7 cellular contexts compared by ENCODE assay signal in genomic region chr12:9309749-9310148, GRCh38.
DNase-seq lines count a peak whose midpoint lies in the region; ATAC-seq and TF ChIP-seq lines count a peak whose summit lies in the region.
"Not testable (repeated sequence)": the region's sequence is repeated elsewhere in the genome, so short reads cannot be mapped to it uniquely, and the experiment has no call there.

No MANE protein-coding gene starts in this region.

- H3K4me1 Mint-ChIP-seq in activated B cell treated with CpG ODN at 0.5 μM for 24 hours: not testable (repeated sequence)
- peaks cover 10% of the 10 kb centered on the region in 2 donors for H3K4me1 Mint-ChIP-seq in immature natural killer cell

- ATAC-seq in GM18520 (IDR thresholded peaks at IDR 0.05; ENCODE audit: unreplicated experiment) (peak; percentile 43), GM21367 (IDR thresholded peaks at IDR 0.05; ENCODE audit: unreplicated experiment) (peak; percentile 42), HG02852 (IDR thresholded peaks at IDR 0.05; ENCODE audit: unreplicated experiment) (peak; percentile 49), activated B cell treated with CpG ODN at 0.5 μM for 24 hours (ENCODE audit: low read depth) (peak; percentile 47)

- H3K4me3 Mint-ChIP-seq in activated B cell treated with CpG ODN at 0.5 μM for 24 hours, immature natural killer cell: not testable (repeated sequence)

- H3K27ac ChIP-seq in MM.1S (ENCODE audit: low read length): peak overlapping the region; percentile 46; the same call in 1 of the 2 replicates
- peak overlapping the region in 1 of 8 donors; percentile 18 for H3K27ac ChIP-seq in spleen

- H3K4me2 ChIP-seq in MM.1S (ENCODE audit: low read depth, low read length): not testable (repeated sequence)

- WGBS in spleen, 5 donors: 48 to 67% (median 63%) methylated on average over 3 to 12 of the region's 12 CpGs

- H3K9me2 ChIP-seq in MM.1S (replicated peaks; ENCODE audit: insufficient read depth, low read length): not testable (repeated sequence)

- TF ChIP-seq CTCF in MM.1S (IDR thresholded peaks at IDR 0.05; ENCODE audit: low read length); activated B cell treated with CpG ODN at 0.5 μM for 24 hours (IDR thresholded peaks at IDR 0.05); spleen (IDR thresholded peaks at IDR 0.05 in 8 of 11, conservative IDR thresholded peaks at IDR 0.05 in 3 of 11): not testable (repeated sequence)

- H3K9me3 ChIP-seq in MM.1S (replicated peaks; ENCODE audit: insufficient read depth, low read length); spleen: not testable (repeated sequence)

- CTCF ChIA-PET in activated B cell treated with CpG ODN at 0.5 μM for 24 hours (lab: Charles Lee): not testable (repeated sequence)

- H3K36me3 Mint-ChIP-seq in activated B cell treated with CpG ODN at 0.5 μM for 24 hours (ENCODE audit: low read depth); immature natural killer cell: not testable (repeated sequence)

- TF ChIP-seq POLR2A in spleen (IDR thresholded peaks at IDR 0.05): not testable (repeated sequence)

- H4K20me1 ChIP-seq in MM.1S (ENCODE audit: insufficient read depth, low read length): not testable (repeated sequence)

- H3K79me2 ChIP-seq in MM.1S (ENCODE audit: low read length): not testable (repeated sequence)

- POLR2A ChIA-PET in activated B cell treated with CpG ODN at 0.5 μM for 24 hours (lab: Charles Lee): not testable (repeated sequence)

- not testable (repeated sequence) for H3K9me3 Mint-ChIP-seq in activated B cell treated with CpG ODN at 0.5 μM for 24 hours, immature natural killer cell

- not testable (repeated sequence) for H3K4me3 ChIP-seq in MM.1S (ENCODE audit: low read length); spleen

- not testable (repeated sequence) for H3K4me1 ChIP-seq in MM.1S (ENCODE audit: low read length); spleen

- H3K27me3 ChIP-seq in MM.1S (replicated peaks; ENCODE audit: insufficient read depth, low read length); spleen (replicated peaks in 1 of 7): not testable (repeated sequence)

- H3K36me3 ChIP-seq in MM.1S (replicated peaks; ENCODE audit: insufficient read depth, low read length): not testable (repeated sequence)
- H3K36me3 ChIP-seq in spleen: peaks cover 0 to 38% (median 5%) of the 10 kb centered on the region in 6 donors

- not testable (repeated sequence) for H3K27ac Mint-ChIP-seq in activated B cell treated with CpG ODN at 0.5 μM for 24 hours
- peak overlapping the region in 4 of 6 donors; percentile 11 to 85 (median 22) for H3K27ac Mint-ChIP-seq in immature natural killer cell

- H3K27me3 Mint-ChIP-seq in activated B cell treated with CpG ODN at 0.5 μM for 24 hours; immature natural killer cell (ENCODE audit: low read depth in 3 of 3): not testable (repeated sequence)

- DNase-seq in MM.1S, activated B cell treated with CpG ODN at 0.5 μM for 24 hours: not testable (repeated sequence)
- DNase-seq in immature natural killer cell (peak in 2 of 3 donors; percentile 12 to 13), spleen (peak; percentile 76)

- intact Hi-C loops in activated B cell treated with CpG ODN at 0.5 μM for 24 hours (cut with micrococcal nuclease): loop anchor here (10.0 kb wide), 1 partner anchor 245 kb away; no protein-coding TSS in a partner anchor
- intact Hi-C loops in spleen (cut with DNase I; ENCODE audit: low total_unique reads): not testable (repeated sequence)

- H2AFZ ChIP-seq in MM.1S (ENCODE audit: low read length): not testable (repeated sequence)

- H3K9ac ChIP-seq in MM.1S (ENCODE audit: low read length): not testable (repeated sequence)

- not testable (repeated sequence) for H3F3A ChIP-seq in MM.1S (ENCODE audit: insufficient read depth, low read length)
